Comparison of ENCODE assay signal across 3 cellular contexts in the genomic region with DNA sequence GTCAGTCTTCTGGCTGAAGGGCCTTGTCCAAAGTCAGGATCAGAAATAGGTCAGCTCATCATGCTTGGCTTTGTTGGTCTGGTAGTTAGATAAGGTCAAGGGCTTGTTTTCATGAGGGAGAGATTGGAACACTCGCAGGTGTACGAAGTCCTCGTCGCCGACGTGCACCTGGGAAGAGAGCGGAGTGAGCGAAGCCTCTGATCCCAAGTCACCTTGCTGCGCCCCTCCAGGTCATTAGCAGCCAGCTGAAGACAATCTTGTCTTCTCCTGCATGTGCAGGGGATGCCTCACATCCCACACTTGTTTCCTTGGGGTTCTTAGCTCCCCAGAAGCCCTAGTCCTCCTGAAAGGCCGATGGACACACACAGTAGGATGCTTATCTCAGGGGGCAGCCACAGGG.
TF ChIP-seq lines count a peak whose summit lies in the region.

No MANE protein-coding gene starts in this region.

TF ChIP-seq in SK-N-SH, 30 proteins besides CTCF, POLR2A, EP300 and RAD21:
- TF ChIP-seq MXI1 (IDR thresholded peaks at IDR 0.05; ENCODE audit: low read depth, low read length) (no peak), IRF3 (IDR thresholded peaks at IDR 0.05; ENCODE audit: low read depth, low read length) (no peak), POLR2AphosphoS5 (IDR thresholded peaks at IDR 0.05; ENCODE audit: low read depth, low read length) (no peak), RXRA (IDR thresholded peaks at IDR 0.05; ENCODE audit: borderline replicate concordance, low read depth) (no peak), SMC3 (IDR thresholded peaks at IDR 0.05; ENCODE audit: low read depth, low read length) (no peak), GATA2 (CRISPR knock-in tag; IDR thresholded peaks at IDR 0.05) (no peak), TAF1 (IDR thresholded peaks at IDR 0.05; ENCODE audit: borderline replicate concordance, low read depth, low read length) (no peak), ZBTB33 (IDR thresholded peaks at IDR 0.05; ENCODE audit: borderline replicate concordance, low read depth) (no peak), NFIC (IDR thresholded peaks at IDR 0.05; ENCODE audit: borderline replicate concordance) (no peak)

TF ChIP-seq in SK-N-SH treated with all-trans-retinoic acid at 6 μM for 48 hours, 23 proteins besides CTCF, POLR2A, EP300 and RAD21:
- TF ChIP-seq ARNTL (CRISPR knock-in tag; IDR thresholded peaks at IDR 0.05; ENCODE audit: borderline replicate concordance, low read depth) (no peak), ZNF70 (CRISPR knock-in tag; IDR thresholded peaks at IDR 0.05) (no peak), RARB (CRISPR knock-in tag; IDR thresholded peaks at IDR 0.05) (no peak), SNAI2 (CRISPR knock-in tag; IDR thresholded peaks at IDR 0.05) (no peak), TSHZ2 (CRISPR knock-in tag; IDR thresholded peaks at IDR 0.05) (no peak), GLIS3 (CRISPR knock-in tag; IDR thresholded peaks at IDR 0.05) (no peak), CSDC2 (CRISPR knock-in tag; IDR thresholded peaks at IDR 0.05) (no peak)

TF ChIP-seq in neural cell, 6 proteins besides CTCF, POLR2A, EP300 and RAD21:
- TF ChIP-seq REST (IDR thresholded peaks at IDR 0.05; ENCODE audit: borderline replicate concordance) (no peak), EZH2 (IDR thresholded peaks at IDR 0.05; ENCODE audit: borderline replicate concordance, insufficient read depth, low read length, poor library complexity, severe bottlenecking) (no peak), MXI1 (conservative IDR thresholded peaks at IDR 0.05; ENCODE audit: poor library complexity, severe bottlenecking) (no peak), SMC3 (conservative IDR thresholded peaks at IDR 0.05; ENCODE audit: poor library complexity) (no peak), POLR2AphosphoS5 (IDR thresholded peaks at IDR 0.05) (no peak), TAF1 (IDR thresholded peaks at IDR 0.05; ENCODE audit: low read depth) (no peak)
